30 cellular contexts compared by ENCODE assay signal in genomic region chr4:7232061-7232616, GRCh38. TPM values are rescaled to one million over a fixed set of nuclear protein-coding genes. Genes with fewer than 3 reads are reported as not detected.
"Had no signal": no experiment of that assay in that cellular context is flagged by ENCODE, and none has a peak within 500 bp of the region (broad histone marks: within the 10 kb centered on the region; RNA-seq: fewer than 3 reads in every experiment).

No MANE protein-coding gene starts in this region.

- ATAC-seq: activated naive CD8-positive, alpha-beta T cell treated with anti-CD3 and anti-CD28 coated beads, Interleukin-2, amount 50 U/mL, for 24 hours; activated T-cell treated with anti-CD3 and anti-CD28 coated beads, Interleukin-2, amount 50 U/mL, for 72 hours; body of pancreas; effector memory CD8-positive, alpha-beta T cell; foreskin keratinocyte; gastrocnemius medialis; WTC11 had no signal

- H3K4me1 ChIP-seq: adrenal gland, body of pancreas, foreskin keratinocyte had no signal

- H3K4me3 ChIP-seq: adrenal gland, body of pancreas, esophagus muscularis mucosa, gastrocnemius medialis had no signal

- H3K36me3 ChIP-seq: adrenal gland, esophagus muscularis mucosa, gastrocnemius medialis had no signal

- H3K9me3 Mint-ChIP-seq: activated CD4-positive, alpha-beta memory T cell treated with anti-CD3 and anti-CD28 coated beads, Interleukin-2, amount 10 ng/mL, durations not matched to agents 7 days and 5 days; activated CD4-positive, alpha-beta T cell treated with anti-CD3 and anti-CD28 coated beads, Interleukin-2, amount 10 ng/mL, durations not matched to agents 7 days and 5 days; activated naive CD4-positive, alpha-beta T cell treated with anti-CD3 and anti-CD28 coated beads, Interleukin-2, amount 10 ng/mL, durations not matched to agents 7 days and 5 days; activated naive CD8-positive, alpha-beta T cell treated with anti-CD3 and anti-CD28 coated beads for 36 hours; activated naive CD8-positive, alpha-beta T cell treated with anti-CD3 and anti-CD28 coated beads, Interleukin-2, amount 50 U/mL, for 24 hours; activated T-cell treated with anti-CD3 and anti-CD28 coated beads, Interleukin-2, amount 50 U/mL, for 24 hours; activated T-cell treated with anti-CD3 and anti-CD28 coated beads, Interleukin-2, amount 50 U/mL, for 72 hours; effector memory CD8-positive, alpha-beta T cell; WTC11 had no signal

- H3K27ac ChIP-seq: adrenal gland, body of pancreas, esophagus muscularis mucosa, foreskin keratinocyte, gastrocnemius medialis, VCaP had no signal

- H3K4me3 Mint-ChIP-seq: activated CD4-positive, alpha-beta memory T cell treated with anti-CD3 and anti-CD28 coated beads, Interleukin-2, amount 10 ng/mL, durations not matched to agents 7 days and 5 days; activated CD4-positive, alpha-beta T cell treated with anti-CD3 and anti-CD28 coated beads, Interleukin-2, amount 10 ng/mL, durations not matched to agents 7 days and 5 days; activated naive CD4-positive, alpha-beta T cell treated with anti-CD3 and anti-CD28 coated beads, Interleukin-2, amount 10 ng/mL, durations not matched to agents 7 days and 5 days; activated naive CD8-positive, alpha-beta T cell treated with anti-CD3 and anti-CD28 coated beads for 36 hours; activated naive CD8-positive, alpha-beta T cell treated with anti-CD3 and anti-CD28 coated beads, Interleukin-2, amount 50 U/mL, for 24 hours; activated T-cell treated with anti-CD3 and anti-CD28 coated beads, Interleukin-2, amount 50 U/mL, for 24 hours; activated T-cell treated with anti-CD3 and anti-CD28 coated beads, Interleukin-2, amount 50 U/mL, for 72 hours; effector memory CD8-positive, alpha-beta T cell; WTC11 had no signal

- DNase-seq: activated CD4-positive, alpha-beta memory T cell treated with anti-CD3 and anti-CD28 coated beads, Interleukin-2, amount 10 ng/mL, durations not matched to agents 7 days and 5 days; activated CD4-positive, alpha-beta T cell treated with anti-CD3 and anti-CD28 coated beads for 1 hour; activated CD4-positive, alpha-beta T cell treated with anti-CD3 and anti-CD28 coated beads for 4 hours; activated CD4-positive, alpha-beta T cell treated with anti-CD3 and anti-CD28 coated beads, Interleukin-2, amount 10 ng/mL, durations not matched to agents 7 days and 5 days; activated CD4-positive, alpha-beta T cell treated with anti-CD3 and anti-CD28 coated beads, Interleukin-2, amount 50 U/mL, for 4 hours; activated CD8-positive, alpha-beta memory T cell treated with anti-CD3 and anti-CD28 coated beads, Interleukin-2, amount 50 U/mL, for 48 hours; activated gamma-delta T cell; activated naive CD4-positive, alpha-beta T cell; activated naive CD4-positive, alpha-beta T cell treated with anti-CD3 and anti-CD28 coated beads, Interleukin-2, amount 10 ng/mL, durations not matched to agents 7 days and 5 days; activated naive CD8-positive, alpha-beta T cell treated with anti-CD3 and anti-CD28 coated beads for 36 hours; activated naive CD8-positive, alpha-beta T cell treated with anti-CD3 and anti-CD28 coated beads, Interleukin-2, amount 50 U/mL, for 24 hours; activated T-cell treated with anti-CD3 and anti-CD28 coated beads for 4 hours; activated T-cell treated with anti-CD3 and anti-CD28 coated beads, Interleukin-2, amount 50 U/mL, for 24 hours; activated T-cell treated with anti-CD3 and anti-CD28 coated beads, Interleukin-2, amount 50 U/mL, for 72 hours; adrenal gland; aorta; body of pancreas; cortex of kidney; dermis blood vessel endothelial cell; effector CD4-positive, alpha-beta T cell; effector memory CD8-positive, alpha-beta T cell; erythroblast; foreskin keratinocyte; gastrocnemius medialis; glutamatergic neuron; T-helper 2 cell had no signal

- H3K4me1 Mint-ChIP-seq: activated CD4-positive, alpha-beta memory T cell treated with anti-CD3 and anti-CD28 coated beads, Interleukin-2, amount 10 ng/mL, durations not matched to agents 7 days and 5 days; activated CD4-positive, alpha-beta T cell treated with anti-CD3 and anti-CD28 coated beads, Interleukin-2, amount 10 ng/mL, durations not matched to agents 7 days and 5 days; activated naive CD4-positive, alpha-beta T cell treated with anti-CD3 and anti-CD28 coated beads, Interleukin-2, amount 10 ng/mL, durations not matched to agents 7 days and 5 days; activated naive CD8-positive, alpha-beta T cell treated with anti-CD3 and anti-CD28 coated beads for 36 hours; activated naive CD8-positive, alpha-beta T cell treated with anti-CD3 and anti-CD28 coated beads, Interleukin-2, amount 50 U/mL, for 24 hours; WTC11 had no signal

- H3K27ac Mint-ChIP-seq: activated CD4-positive, alpha-beta memory T cell treated with anti-CD3 and anti-CD28 coated beads, Interleukin-2, amount 10 ng/mL, durations not matched to agents 7 days and 5 days; activated CD4-positive, alpha-beta T cell treated with anti-CD3 and anti-CD28 coated beads, Interleukin-2, amount 10 ng/mL, durations not matched to agents 7 days and 5 days; activated naive CD4-positive, alpha-beta T cell treated with anti-CD3 and anti-CD28 coated beads, Interleukin-2, amount 10 ng/mL, durations not matched to agents 7 days and 5 days; activated naive CD8-positive, alpha-beta T cell treated with anti-CD3 and anti-CD28 coated beads for 36 hours; activated naive CD8-positive, alpha-beta T cell treated with anti-CD3 and anti-CD28 coated beads, Interleukin-2, amount 50 U/mL, for 24 hours; activated T-cell treated with anti-CD3 and anti-CD28 coated beads, Interleukin-2, amount 50 U/mL, for 24 hours; activated T-cell treated with anti-CD3 and anti-CD28 coated beads, Interleukin-2, amount 50 U/mL, for 72 hours; effector memory CD8-positive, alpha-beta T cell; WTC11 had no signal

- H3K9me3 ChIP-seq: adrenal gland, body of pancreas, esophagus muscularis mucosa, gastrocnemius medialis had no signal

- H3K36me3 Mint-ChIP-seq: activated naive CD4-positive, alpha-beta T cell treated with anti-CD3 and anti-CD28 coated beads, Interleukin-2, amount 10 ng/mL, durations not matched to agents 7 days and 5 days; activated naive CD8-positive, alpha-beta T cell treated with anti-CD3 and anti-CD28 coated beads for 36 hours; WTC11 had no signal

- H3K27me3 Mint-ChIP-seq: activated CD4-positive, alpha-beta memory T cell treated with anti-CD3 and anti-CD28 coated beads, Interleukin-2, amount 10 ng/mL, durations not matched to agents 7 days and 5 days; activated CD4-positive, alpha-beta T cell treated with anti-CD3 and anti-CD28 coated beads, Interleukin-2, amount 10 ng/mL, durations not matched to agents 7 days and 5 days; activated naive CD8-positive, alpha-beta T cell treated with anti-CD3 and anti-CD28 coated beads for 36 hours; activated naive CD8-positive, alpha-beta T cell treated with anti-CD3 and anti-CD28 coated beads, Interleukin-2, amount 50 U/mL, for 24 hours; activated T-cell treated with anti-CD3 and anti-CD28 coated beads, Interleukin-2, amount 50 U/mL, for 24 hours had no signal

- H3K27me3 ChIP-seq: adrenal gland, body of pancreas, esophagus muscularis mucosa, gastrocnemius medialis had no signal

RNA-seq across cellular contexts. Expression of gene SORCS2, which starts 39.8 kb away (rescaled TPM):
- total RNA-seq: activated CD4-positive, alpha-beta T cell treated with anti-CD3 and anti-CD28 coated beads, Interleukin-2, amount 10 ng/mL, durations not matched to agents 7 days and 5 days; activated naive CD8-positive, alpha-beta T cell treated with anti-CD3 and anti-CD28 coated beads for 36 hours; T-helper 1 cell treated with Interleukin-12 subunit alpha and Interleukin-12 subunit beta and Interleukin-4 antibody, amounts not matched to agents 30 ng/mL and 1 ng/mL, for 36 hours had no signal
